Comparison of ENCODE assay signal across 11 cellular contexts in genomic region chr7:47520408-47520807, GRCh38.
DNase-seq lines count a peak whose midpoint lies in the region; ATAC-seq and TF ChIP-seq lines count a peak whose summit lies in the region.
"Had no signal": no experiment of that assay in that cellular context is flagged by ENCODE, and none has a peak within 500 bp of the region (broad histone marks: within the 10 kb centered on the region; RNA-seq: fewer than 3 reads in every experiment).

No MANE protein-coding gene starts in this region.

- H3K9ac ChIP-seq in adipocyte (ENCODE audit: low read length): peak overlapping the region; percentile 59

- WGBS in psoas muscle, 3 donors: 42 to 66% (median 49%) methylated on average over 8 of the region's 8 CpGs

- intact Hi-C loops in left ventricle myocardium inferior (cut with micrococcal nuclease) (no loop called here), psoas muscle (cut with DNase I) (no loop called here)

- TF ChIP-seq CTCF in AG10803 (conservative IDR thresholded peaks at IDR 0.05; ENCODE audit: low read length) (no peak), left ventricle myocardium inferior (IDR thresholded peaks at IDR 0.05; ENCODE audit: borderline replicate concordance) (no peak), psoas muscle (IDR thresholded peaks at IDR 0.05) (no peak)

- H3K36me3 ChIP-seq in adipocyte (ENCODE audit: control insufficient read depth, insufficient read depth, low read length, severe bottlenecking): peaks cover 8% of the 10 kb centered on the region
- H3K36me3 ChIP-seq in left ventricle myocardium inferior: no peaks in the 10 kb centered on the region
- peaks cover 0 to 4% of the 10 kb centered on the region in 2 donors for H3K36me3 ChIP-seq in psoas muscle (ENCODE audit: insufficient read depth in 1 of 2, low read depth in 1 of 2)

- ATAC-seq in psoas muscle (peak in 3 of 4 donors; percentile 48 to 66 (median 58)), HG03342 (IDR thresholded peaks at IDR 0.05; ENCODE audit: unreplicated experiment) (no peak), HG03354 (IDR thresholded peaks at IDR 0.05; ENCODE audit: poor library complexity, severe bottlenecking, unreplicated experiment) (no peak)
- ATAC-seq: HCT116; stimulated activated memory B cell treated with anti-CD40 and anti-IgM and Interleukin-4, amounts not matched to agents 10 μg/mL and 1 μg/mL and 100 μg/mL, for 72 hours had no signal

- H3K27ac ChIP-seq in left ventricle myocardium inferior (replicated peaks): peak overlapping the region; percentile 76
- H3K27ac ChIP-seq in psoas muscle: no peak overlapping the region

- H3K27me3 ChIP-seq in adipocyte (replicated peaks; ENCODE audit: control insufficient read depth, insufficient read depth, low read length) (no peaks in the 10 kb centered on the region), left ventricle myocardium inferior (ENCODE audit: low read depth) (no peaks in the 10 kb centered on the region), psoas muscle (ENCODE audit: insufficient read depth in 3 of 3, low read length in 2 of 3) (no peaks in the 10 kb centered on the region)

- H3K9me3 ChIP-seq in adipocyte (ENCODE audit: control insufficient read depth, low read length): no peaks in the 10 kb centered on the region
- no peaks in the 10 kb centered on the region for H3K9me3 ChIP-seq in left ventricle myocardium inferior (replicated peaks)
- H3K9me3 ChIP-seq in psoas muscle: no peaks in the 10 kb centered on the region

- H3K4me3 ChIP-seq in AG10803 (ENCODE audit: low read length): no peak overlapping the region
- H3K4me3 ChIP-seq in adipocyte (ENCODE audit: low read length): no peak overlapping the region
- no peak overlapping the region for H3K4me3 ChIP-seq in left ventricle myocardium inferior
- no peak overlapping the region for H3K4me3 ChIP-seq in psoas muscle

- DNase-seq in AG10803 (ENCODE audit: low read depth) (peak; percentile 99), adipocyte (ENCODE audit: low read depth) (peak; percentile 96), left ventricle myocardium inferior (peak; percentile 58), psoas muscle (peak; percentile 77 to 79), cerebellar nuclear complex (lab: John Stamatoyannopoulos, UW) (no peak)
- DNase-seq in stimulated activated CD4-positive, alpha-beta T cell treated with anti-CD3 and anti-CD28 coated beads, Interleukin-4, amount 100 ng/mL, for 4 hours: no peak
- DNase-seq: NCI-H2171 treated with DMSO at 0.1 percent for 48 hours had no signal

- peaks cover 26% of the 10 kb centered on the region for H3K4me1 ChIP-seq in adipocyte (ENCODE audit: control insufficient read depth, insufficient read depth, low read length)
- H3K4me1 ChIP-seq in left ventricle myocardium inferior: peaks cover 11% of the 10 kb centered on the region
- H3K4me1 ChIP-seq in psoas muscle: no peaks in the 10 kb centered on the region

Comparison
In these comparisons a context has a peak if more than half of its experiments do, and no peak if none do; other contexts are left out.
1. DNase-seq: peak in AG10803 (single experiment), adipocyte (single experiment), left ventricle myocardium inferior (single experiment) and psoas muscle (2 of 2); none in cerebellar nuclear complex (0 of 2) and stimulated activated CD4-positive, alpha-beta T cell treated with anti-CD3 and anti-CD28 coated beads, Interleukin-4, amount 100 ng/mL, for 4 hours (0 of 2).
2. ATAC-seq: peak in psoas muscle (3 of 4); none in HG03342 (single experiment) and HG03354 (single experiment).